11 cellular contexts compared by ENCODE assay signal in genomic region chr6:73079978-73080377, GRCh38.
DNase-seq lines count a peak whose midpoint lies in the region; ATAC-seq and TF ChIP-seq lines count a peak whose summit lies in the region.
"Had no signal": no experiment of that assay in that cellular context is flagged by ENCODE, and none has a peak within 500 bp of the region (broad histone marks: within the 10 kb centered on the region; RNA-seq: fewer than 3 reads in every experiment).

No MANE protein-coding gene starts in this region.

- ATAC-seq in GM18508 (IDR thresholded peaks at IDR 0.05; ENCODE audit: insufficient read depth, unreplicated experiment), result peak; percentile 78
- ATAC-seq in GM21786 (IDR thresholded peaks at IDR 0.05; ENCODE audit: unreplicated experiment), result peak; percentile 92
- ATAC-seq in foreskin keratinocyte, result no peak
- ATAC-seq in HG02678 (IDR thresholded peaks at IDR 0.05; ENCODE audit: unreplicated experiment), result no peak
- no peak for ATAC-seq in effector memory CD8-positive, alpha-beta T cell (replicated peaks)
- ATAC-seq: sciatic nerve had no signal

- peak overlapping the region; percentile 50 for H3K27ac ChIP-seq in foreskin keratinocyte

- H3K27me3 Mint-ChIP-seq in effector memory CD8-positive, alpha-beta T cell, result no peaks in the 10 kb centered on the region
- H3K27me3 Mint-ChIP-seq: CD8-positive, alpha-beta memory T cell had no signal

- no peak overlapping the region for H3K4me3 Mint-ChIP-seq in effector memory CD8-positive, alpha-beta T cell
- H3K4me3 Mint-ChIP-seq: CD8-positive, alpha-beta memory T cell had no signal

- H3K4me1 ChIP-seq in foreskin keratinocyte, result peaks cover 12% of the 10 kb centered on the region

- H3K27ac Mint-ChIP-seq in effector memory CD8-positive, alpha-beta T cell, result no peak overlapping the region
- H3K27ac Mint-ChIP-seq: CD8-positive, alpha-beta memory T cell had no signal

- peak; percentile 53 for DNase-seq in HT1080 (ENCODE audit: low read depth)
- peak in 1 of 2 donors; percentile 9 for DNase-seq in foreskin keratinocyte
- no peak for DNase-seq in effector CD8-positive, alpha-beta T cell (lab: John Stamatoyannopoulos, UW)
- no peak for DNase-seq in effector memory CD8-positive, alpha-beta T cell
- DNase-seq in LoVo (ENCODE audit: low spot score), result no peak
- DNase-seq: CD8-positive, alpha-beta memory T cell; NCI-H1436 treated with DMSO at 0.1 percent for 48 hours had no signal

- no peaks in the 10 kb centered on the region for H3K36me3 Mint-ChIP-seq in effector memory CD8-positive, alpha-beta T cell (ENCODE audit: insufficient read depth)
- H3K36me3 Mint-ChIP-seq: CD8-positive, alpha-beta memory T cell had no signal

- no peaks in the 10 kb centered on the region for H3K4me1 Mint-ChIP-seq in effector memory CD8-positive, alpha-beta T cell (ENCODE audit: low read depth in 2 of 2)
- H3K4me1 Mint-ChIP-seq: CD8-positive, alpha-beta memory T cell had no signal

- no peaks in the 10 kb centered on the region for H3K9me3 Mint-ChIP-seq in effector memory CD8-positive, alpha-beta T cell
- H3K9me3 Mint-ChIP-seq: CD8-positive, alpha-beta memory T cell had no signal

- TF ChIP-seq CTCF in foreskin keratinocyte (conservative IDR thresholded peaks at IDR 0.05), result no peak

- H3K27me3 ChIP-seq in foreskin keratinocyte, result no peaks in the 10 kb centered on the region

Comparison
In these comparisons a context has a peak if more than half of its experiments do, and no peak if none do; other contexts are left out.
1. ATAC-seq: peak in GM18508 (single experiment) and GM21786 (single experiment); none in foreskin keratinocyte (single experiment), HG02678 (single experiment) and effector memory CD8-positive, alpha-beta T cell (single experiment).